In the genomic region with DNA sequence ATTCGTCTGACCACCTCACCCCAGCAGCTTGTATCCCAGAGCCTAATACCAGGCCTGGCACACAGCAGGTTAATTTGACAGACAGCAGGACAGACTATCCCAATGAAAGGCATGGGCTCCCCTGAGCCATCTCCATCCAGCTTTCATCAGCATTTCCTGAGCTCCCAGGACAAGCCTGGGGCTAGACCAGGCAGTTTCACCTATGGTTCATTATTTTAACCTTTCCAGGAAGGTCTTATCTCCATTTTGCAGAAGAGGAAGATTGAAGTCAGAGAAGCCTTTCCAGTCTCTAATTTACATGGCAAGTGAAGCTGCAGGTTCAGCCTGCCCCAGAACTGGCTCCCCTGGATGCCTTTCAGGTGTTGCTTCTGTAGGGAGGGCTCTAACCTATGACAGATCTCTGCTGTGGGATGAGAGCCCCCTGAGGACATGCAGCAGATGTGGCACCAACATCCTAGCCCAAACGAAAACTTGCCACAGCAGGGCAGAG, we compare ENCODE assay signal across 14 cellular contexts. TPM values are rescaled to one million over a fixed set of nuclear protein-coding genes. Genes with fewer than 3 reads are reported as not detected.
DNase-seq lines count a peak whose midpoint lies in the region; ATAC-seq and TF ChIP-seq lines count a peak whose summit lies in the region.
"Had no signal": no experiment of that assay in that cellular context is flagged by ENCODE, and none has a peak within 500 bp of the region (broad histone marks: within the 10 kb centered on the region; RNA-seq: fewer than 3 reads in every experiment).

No MANE protein-coding gene starts in this region.

- no peak overlapping the region for H2AFZ ChIP-seq in H9 (ENCODE audit: low read length)
- no peak overlapping the region for H2AFZ ChIP-seq in hepatocyte

- no peaks in the 10 kb centered on the region for H3K79me2 ChIP-seq in H9 (ENCODE audit: insufficient read depth, low read length)
- H3K79me2 ChIP-seq in hepatocyte: peaks cover 91% of the 10 kb centered on the region

- H3K27ac ChIP-seq in H9 (ENCODE audit: insufficient read length, low read depth, low read length) (no peak overlapping the region), hepatocyte (peak overlapping the region; percentile 31), rectal smooth muscle tissue (ENCODE audit: low read depth, low read length) (peak overlapping the region; percentile 36)

- no peaks in the 10 kb centered on the region for H3K27me3 ChIP-seq in H9 (ENCODE audit: insufficient read depth, low read length)
- H3K27me3 ChIP-seq in hepatocyte: no peaks in the 10 kb centered on the region
- no peaks in the 10 kb centered on the region for H3K27me3 ChIP-seq in rectal smooth muscle tissue (ENCODE audit: control insufficient read depth, insufficient read depth, low read length)

- H2BK12ac ChIP-seq in H9 (ENCODE audit: insufficient read length, low read depth, low read length): no peak overlapping the region

- peak overlapping the region in 2 of 3 experiments; percentile 82 to 92; a peak in 3 of 7 replicates for H3K27ac Mint-ChIP-seq in H9
- H3K27ac Mint-ChIP-seq in T-helper 17 cell: no peak overlapping the region
- H3K27ac Mint-ChIP-seq: CD8-positive, alpha-beta T cell had no signal

- H2BK5ac ChIP-seq in H9 (ENCODE audit: insufficient read length, low read length): no peak overlapping the region

- no peak overlapping the region for H3K18ac ChIP-seq in H9 (ENCODE audit: insufficient read length, low read depth, low read length)

- no peak overlapping the region for H2BK15ac ChIP-seq in H9 (ENCODE audit: low read depth, low read length)

- no peaks in the 10 kb centered on the region for H3K9me2 ChIP-seq in hepatocyte (replicated peaks; ENCODE audit: insufficient read depth)

- H4K20me1 ChIP-seq in H9 (ENCODE audit: control insufficient read depth, insufficient read depth, insufficient read length) (no peaks in the 10 kb centered on the region), hepatocyte (ENCODE audit: insufficient read depth, poor library complexity, severe bottlenecking) (no peaks in the 10 kb centered on the region)

- peaks cover 0 to 11% (median 10%) of the 10 kb centered on the region in 3 experiments; a peak in 5 of 7 replicates for H3K36me3 Mint-ChIP-seq in H9 (ENCODE audit: insufficient read depth in 1 of 3, low read depth in 3 of 3)
- no peaks in the 10 kb centered on the region for H3K36me3 Mint-ChIP-seq in T-helper 17 cell (ENCODE audit: low read depth)

- H2BK20ac ChIP-seq in H9 (ENCODE audit: low read depth, low read length, poor library complexity, severe bottlenecking): no peak overlapping the region

- no peaks in the 10 kb centered on the region for H3K9me3 ChIP-seq in H9 (ENCODE audit: control insufficient read depth, low read depth, low read length)
- no peaks in the 10 kb centered on the region for H3K9me3 ChIP-seq in T-helper 17 cell (ENCODE audit: control insufficient read depth, low read length, poor library complexity, severe bottlenecking)
- no peaks in the 10 kb centered on the region for H3K9me3 ChIP-seq in hepatocyte (ENCODE audit: low read depth)

- peaks cover 4 to 11% of the 10 kb centered on the region in 2 experiments; a peak in 4 of 5 replicates for H3K9me3 Mint-ChIP-seq in H9
- H3K9me3 Mint-ChIP-seq: CD8-positive, alpha-beta T cell; central memory CD8-positive, alpha-beta T cell had no signal

- no peak overlapping the region for H3K4ac ChIP-seq in H9 (ENCODE audit: low read depth, low read length)

- peaks cover 2% of the 10 kb centered on the region for H3K27me3 Mint-ChIP-seq in H9 (ENCODE audit: low read depth)
- no peaks in the 10 kb centered on the region for H3K27me3 Mint-ChIP-seq in T-helper 17 cell
- H3K27me3 Mint-ChIP-seq: central memory CD8-positive, alpha-beta T cell had no signal

- H3K23ac ChIP-seq in H9 (ENCODE audit: insufficient read length, low read depth, low read length): no peak overlapping the region

- TF ChIP-seq CTCF in H9 (conservative IDR thresholded peaks at IDR 0.05): no peak
- TF ChIP-seq CTCF in hepatocyte (IDR thresholded peaks at IDR 0.05; ENCODE audit: poor library complexity): no peak

- no peak overlapping the region for H2AK5ac ChIP-seq in H9 (ENCODE audit: insufficient read length, low read length)

- H3K14ac ChIP-seq in H9 (ENCODE audit: insufficient read depth, low read length): no peak overlapping the region

- no peak overlapping the region for H3K4me2 ChIP-seq in H9 (ENCODE audit: insufficient read depth, insufficient read length, low read length)
- H3K4me2 ChIP-seq in hepatocyte: no peak overlapping the region

- no peak overlapping the region for H3K56ac ChIP-seq in H9 (ENCODE audit: insufficient read length, low read depth, low read length)

- DNase-seq in H9 (no peak), T-helper 17 cell (no peak), hepatocyte (ENCODE audit: low spot score) (no peak), GOT3 (lab: John Stamatoyannopoulos, UW) (no peak)
- no peak for DNase-seq in stimulated activated CD4-positive, alpha-beta T cell treated with anti-CD3 and anti-CD28 coated beads, Interleukin-4, amount 100 ng/mL, for 1 hour
- DNase-seq: activated CD4-positive, alpha-beta T cell treated with anti-CD3 and anti-CD28 coated beads, Interleukin-2, amount 50 U/mL, for 48 hours; activated effector memory CD4-positive, alpha-beta T cell treated with Interleukin-2 at 50 U/mL for 16 hours; CD8-positive, alpha-beta T cell; retina; stimulated activated CD4-positive, alpha-beta T cell treated with anti-CD3 and anti-CD28 coated beads, Interleukin-4, amount 100 ng/mL, for 4 hours had no signal

- H3T11ph ChIP-seq in H9 (ENCODE audit: low read length): no peak overlapping the region

- H3K36me3 ChIP-seq in hepatocyte (replicated peaks; ENCODE audit: insufficient read depth, low read depth) (no peaks in the 10 kb centered on the region), rectal smooth muscle tissue (ENCODE audit: control insufficient read depth, insufficient read depth, low read length) (no peaks in the 10 kb centered on the region)

- no peak overlapping the region for H4K91ac ChIP-seq in H9 (ENCODE audit: insufficient read length, low read depth, low read length)

- no peak overlapping the region for H3K9ac ChIP-seq in H9 (ENCODE audit: extremely low read depth, insufficient read length, low read length)
- no peak overlapping the region for H3K9ac ChIP-seq in rectal smooth muscle tissue (ENCODE audit: low read length)

- WGBS in H9 (ENCODE audit: extremely low coverage, insufficient read length, low lambda C conversion rate): no CpG with 5 or more reads among the region's 2 CpGs
- WGBS in hepatocyte (ENCODE audit: low lambda C conversion rate, missing lambda C conversion rate): 72% methylated on average over 2 of the region's 2 CpGs

- H3K4me1 Mint-ChIP-seq in H9 (peaks cover 31 to 76% of the 10 kb centered on the region in 2 experiments), T-helper 17 cell (peaks cover 49% of the 10 kb centered on the region)

- H4K8ac ChIP-seq in H9 (replicated peaks; ENCODE audit: insufficient read length, low read depth, low read length): no peak overlapping the region

- no peaks in the 10 kb centered on the region for H3K79me1 ChIP-seq in H9 (ENCODE audit: insufficient read depth, low read depth, low read length, poor library complexity, severe bottlenecking)

- no peak overlapping the region for H4K5ac ChIP-seq in H9 (ENCODE audit: insufficient read length, low read depth, low read length)

- ATAC-seq in T-helper 17 cell (no peak), HG02884 (IDR thresholded peaks at IDR 0.05; ENCODE audit: unreplicated experiment) (no peak)
- ATAC-seq: CD8-positive, alpha-beta T cell had no signal

- H3K4me1 ChIP-seq in H9 (ENCODE audit: insufficient read depth, low read length) (peaks cover 14% of the 10 kb centered on the region; the same call in 1 of the 2 replicates), hepatocyte (ENCODE audit: insufficient read depth) (peaks cover 63% of the 10 kb centered on the region), rectal smooth muscle tissue (ENCODE audit: control insufficient read depth, insufficient read depth, low read length) (peaks cover 49% of the 10 kb centered on the region)

- no peaks in the 10 kb centered on the region for H3K23me2 ChIP-seq in H9 (ENCODE audit: insufficient read length, low read depth, low read length, poor library complexity, severe bottlenecking)

- peak overlapping the region in 1 of 2 experiments; percentile 38; a peak in 1 of 5 replicates for H3K4me3 Mint-ChIP-seq in H9
- H3K4me3 Mint-ChIP-seq in T-helper 17 cell: peak overlapping the region; percentile 12
- H3K4me3 Mint-ChIP-seq: CD8-positive, alpha-beta T cell; central memory CD8-positive, alpha-beta T cell had no signal

- H3K4me3 ChIP-seq in hepatocyte (no peak overlapping the region), rectal smooth muscle tissue (ENCODE audit: low read length) (no peak overlapping the region)

- H2BK120ac ChIP-seq in H9 (ENCODE audit: low read depth, low read length, poor library complexity, severe bottlenecking): no peak overlapping the region

RNA-seq across cellular contexts. Expression of a gene that starts 17.0 kb away (rescaled TPM):
- 20.6 and 22.1 TPM in 2 replicates for total RNA-seq in H9 (2021)
- 10 to 100 TPM; 26.3 to 39.6 TPM for total RNA-seq in T-helper 17 cell
- total RNA-seq in hepatocyte: 83.2 and 91.3 TPM in 2 replicates
- 15.2 and 16.2 TPM in 2 replicates for polyA plus RNA-seq in hepatocyte
- total RNA-seq: OCI-LY7 had no signal
